Comparison of ENCODE assay signal across 10 cellular contexts in the genomic region with DNA sequence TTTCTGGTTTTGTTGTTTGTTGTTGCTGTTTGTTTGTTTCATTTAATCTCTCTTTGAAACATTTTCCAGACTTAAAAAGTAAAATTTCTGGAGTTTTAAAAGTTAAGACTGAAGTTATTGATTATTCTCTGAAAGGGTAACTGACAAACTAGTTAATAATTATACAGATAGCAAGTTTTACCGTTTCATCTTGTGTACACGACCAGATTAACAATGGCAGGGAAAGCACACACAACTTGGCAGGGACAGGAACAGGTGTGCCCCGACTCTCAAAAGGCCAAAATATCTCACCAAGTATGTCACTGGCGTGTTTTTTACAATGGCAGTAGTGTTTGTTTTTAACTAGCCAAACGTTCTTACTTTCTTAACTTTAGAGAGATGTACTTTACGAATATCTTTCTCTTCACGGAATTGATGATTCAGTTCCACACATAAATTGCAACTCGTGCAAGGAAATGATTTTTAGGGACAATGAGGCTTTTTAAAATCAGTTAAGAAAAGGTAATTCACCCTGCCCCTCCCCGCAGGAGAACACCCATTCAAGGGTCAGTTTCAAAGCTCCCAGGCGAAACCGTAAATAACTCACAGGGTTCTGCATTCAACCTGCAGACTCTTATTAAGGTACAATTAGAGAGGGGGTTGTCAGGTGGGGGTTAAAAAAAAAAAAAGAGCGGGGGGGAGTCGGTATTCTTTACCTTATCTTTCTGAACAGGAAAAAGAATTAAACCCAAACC. TPM values are rescaled to one million over a fixed set of nuclear protein-coding genes. Genes with fewer than 3 reads are reported as not detected.
DNase-seq lines count a peak whose midpoint lies in the region; ATAC-seq and TF ChIP-seq lines count a peak whose summit lies in the region.
"Had no signal": no experiment of that assay in that cellular context is flagged by ENCODE, and none has a peak within 500 bp of the region (broad histone marks: within the 10 kb centered on the region; RNA-seq: fewer than 3 reads in every experiment).

No MANE protein-coding gene starts in this region.

- peak overlapping the region; percentile 60 for H3K27ac ChIP-seq in PC-3 (ENCODE audit: low read length)
- peak overlapping the region; percentile 29 for H3K27ac ChIP-seq in foreskin keratinocyte

- POLR2A ChIA-PET in PC-3 (lab: Charles Lee; ENCODE audit: unreplicated experiment) = no interaction called here

- peak overlapping the region; percentile 99 for H3K4me2 ChIP-seq in PC-3 (ENCODE audit: low read length)

- ATAC-seq in PC-3 = no peak
- no peak for ATAC-seq in foreskin keratinocyte
- ATAC-seq in esophagus mucosa = no peak

- CTCF ChIA-PET in PC-3 (lab: Charles Lee) = no interaction called here

- BruUV-seq in PC-3 (replicated peaks; lab: Mats Ljungman, UMichigan) = no TSS peak

- no peaks in the 10 kb centered on the region for H3K9me2 ChIP-seq in PC-3 (replicated peaks; ENCODE audit: low read length)

- no peaks in the 10 kb centered on the region for H3K27me3 Mint-ChIP-seq in progenitor cell of endocrine pancreas
- peaks cover 53% of the 10 kb centered on the region for H3K27me3 Mint-ChIP-seq in T-helper 2 cell treated with Interferon-gamma antibody and Interleukin-4, amounts not matched to agents 5 μg/mL and 100 μg/mL, for 36 hours (ENCODE audit: low read depth)

- H3K27me3 ChIP-seq in PC-3 (ENCODE audit: low read length) = no peaks in the 10 kb centered on the region
- no peaks in the 10 kb centered on the region for H3K27me3 ChIP-seq in foreskin keratinocyte
- H3K27me3 ChIP-seq: SJSA1 had no signal

- H3K79me2 ChIP-seq in PC-3 (ENCODE audit: low read length) = peaks cover 78% of the 10 kb centered on the region

- no peak for TF ChIP-seq CTCF in PC-3 (conservative IDR thresholded peaks at IDR 0.05; ENCODE audit: low read depth, low read length)
- TF ChIP-seq CTCF in foreskin keratinocyte (conservative IDR thresholded peaks at IDR 0.05) = no peak
- no peak for TF ChIP-seq CTCF in progenitor cell of endocrine pancreas (IDR thresholded peaks at IDR 0.05; ENCODE audit: unreplicated experiment)

- H3K4me1 Mint-ChIP-seq in progenitor cell of endocrine pancreas (ENCODE audit: low read depth) = peaks cover 54% of the 10 kb centered on the region
- H3K4me1 Mint-ChIP-seq in T-helper 2 cell treated with Interferon-gamma antibody and Interleukin-4, amounts not matched to agents 5 μg/mL and 100 μg/mL, for 36 hours (ENCODE audit: low read depth) = peaks cover 5% of the 10 kb centered on the region

- DNase-seq in DMS53 (lab: John Stamatoyannopoulos, UW) = peak; percentile 81
- DNase-seq in PC-3 = peak; percentile 46
- no peak for DNase-seq in foreskin keratinocyte
- DNase-seq in progenitor cell of endocrine pancreas (ENCODE audit: low spot score, unreplicated experiment) = no peak
- no peak for DNase-seq in iPS-NIHi7 (ENCODE audit: extremely low spot score)
- no peak for DNase-seq in GM19240 (ENCODE audit: insufficient read length, low spot score)
- DNase-seq in T-helper 2 cell treated with Interferon-gamma antibody and Interleukin-4, amounts not matched to agents 5 μg/mL and 100 μg/mL, for 36 hours (ENCODE audit: low spot score) = no peak

- intact Hi-C loops in PC-3 (cut with micrococcal nuclease) = loop anchor here (5.0 to 10.0 kb wide), 4 partner anchors 35 to 538 kb away; no protein-coding TSS in a partner anchor

- H3K4me1 ChIP-seq in PC-3 (ENCODE audit: insufficient read depth, low read length) (peaks cover 50% of the 10 kb centered on the region), foreskin keratinocyte (peaks cover 35% of the 10 kb centered on the region)

- H3K9ac ChIP-seq in PC-3 (ENCODE audit: low read length) = peak overlapping the region; percentile 87

- peaks cover 4% of the 10 kb centered on the region for H3K36me3 Mint-ChIP-seq in progenitor cell of endocrine pancreas (ENCODE audit: insufficient read depth)
- H3K36me3 Mint-ChIP-seq in T-helper 2 cell treated with Interferon-gamma antibody and Interleukin-4, amounts not matched to agents 5 μg/mL and 100 μg/mL, for 36 hours (ENCODE audit: low read depth) = no peaks in the 10 kb centered on the region

- no peaks in the 10 kb centered on the region for H3F3A ChIP-seq in PC-3 (ENCODE audit: low read length, unreplicated experiment)

- H3K36me3 ChIP-seq in PC-3 (ENCODE audit: low read depth, low read length) = no peaks in the 10 kb centered on the region; the same call in 1 of the 2 replicates

- H3K4me3 ChIP-seq in PC-3 (ENCODE audit: low read length) = peak overlapping the region; percentile 82

- no peaks in the 10 kb centered on the region for H3K9me3 ChIP-seq in PC-3 (ENCODE audit: low read length)
- H3K9me3 ChIP-seq: SJSA1 had no signal

- H3K27ac Mint-ChIP-seq in progenitor cell of endocrine pancreas = peak overlapping the region; percentile 100
- no peak overlapping the region for H3K27ac Mint-ChIP-seq in T-helper 2 cell treated with Interferon-gamma antibody and Interleukin-4, amounts not matched to agents 5 μg/mL and 100 μg/mL, for 36 hours
- H3K27ac Mint-ChIP-seq: activated naive CD8-positive, alpha-beta T cell had no signal

- H3K4me3 Mint-ChIP-seq in progenitor cell of endocrine pancreas (ENCODE audit: low read depth) = peak overlapping the region; percentile 97
- H3K4me3 Mint-ChIP-seq in T-helper 2 cell treated with Interferon-gamma antibody and Interleukin-4, amounts not matched to agents 5 μg/mL and 100 μg/mL, for 36 hours = no peak overlapping the region
- H3K4me3 Mint-ChIP-seq: activated naive CD8-positive, alpha-beta T cell had no signal

- H3K9me3 Mint-ChIP-seq in progenitor cell of endocrine pancreas (ENCODE audit: low read depth) = no peaks in the 10 kb centered on the region
- no peaks in the 10 kb centered on the region for H3K9me3 Mint-ChIP-seq in T-helper 2 cell treated with Interferon-gamma antibody and Interleukin-4, amounts not matched to agents 5 μg/mL and 100 μg/mL, for 36 hours

- H2AFZ ChIP-seq in PC-3 (ENCODE audit: low read length) = no peak overlapping the region

- H4K20me1 ChIP-seq in PC-3 (ENCODE audit: low read length) = peaks cover 10% of the 10 kb centered on the region

RNA-seq across cellular contexts. Expression of a gene that starts 3.5 kb away (rescaled TPM):
- total RNA-seq in PC-3 (2014; rRNA removed) (78.9 and 97.2 TPM in 2 replicates), foreskin keratinocyte (100 and 101 TPM in 2 replicates), progenitor cell of endocrine pancreas (182 and 183 TPM in 2 replicates), esophagus mucosa (46.7 TPM)
- polyA plus RNA-seq in foreskin keratinocyte = 41.7 and 48.4 TPM in 2 replicates

Comparison
In these comparisons a context has a peak if more than half of its experiments do, and no peak if none do; other contexts are left out.
1. DNase-seq: peak in DMS53 (single experiment) and PC-3 (single experiment); none in foreskin keratinocyte (0 of 2), progenitor cell of endocrine pancreas (single experiment), iPS-NIHi7 (single experiment), GM19240 (single experiment) and T-helper 2 cell treated with Interferon-gamma antibody and Interleukin-4, amounts not matched to agents 5 μg/mL and 100 μg/mL, for 36 hours (single experiment).